8 cellular contexts compared by ENCODE assay signal in the genomic region with DNA sequence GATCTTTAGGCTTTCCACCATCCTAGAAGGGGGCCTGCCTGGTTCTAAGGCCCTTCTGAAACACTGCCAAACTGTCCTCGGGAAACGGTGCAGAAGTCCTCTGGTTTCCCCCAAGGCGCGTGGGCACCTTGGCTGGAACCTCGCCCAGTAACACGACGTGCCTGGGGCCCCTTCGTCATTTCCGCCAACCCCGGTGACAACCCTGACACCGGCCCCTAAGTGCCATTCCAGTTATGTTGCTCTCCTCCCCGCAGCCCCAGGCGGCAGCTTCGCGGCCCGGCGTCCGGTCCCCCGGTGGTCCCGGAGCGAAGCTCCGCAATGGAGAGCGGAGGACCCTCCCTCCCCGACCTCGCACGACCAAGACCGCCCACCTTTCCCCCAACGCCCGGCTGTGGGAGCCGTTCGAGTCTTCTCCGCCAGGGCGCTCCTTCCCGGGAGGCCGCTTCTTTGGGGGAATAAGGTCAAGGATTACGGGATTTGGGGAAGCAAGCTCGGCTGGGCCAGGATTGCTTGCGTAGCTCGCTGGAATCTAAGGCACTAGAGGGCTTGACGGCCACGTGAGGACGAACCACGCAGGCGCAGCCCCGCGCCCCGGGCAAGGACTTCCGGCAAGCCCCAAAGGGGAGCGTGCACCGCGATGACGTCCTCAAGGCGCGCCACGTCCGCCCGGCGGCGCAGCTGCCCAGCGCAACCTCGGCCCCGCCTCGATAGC. TPM values are rescaled to one million over a fixed set of nuclear protein-coding genes. Genes with fewer than 3 reads are reported as not detected.
DNase-seq lines count a peak whose midpoint lies in the region; ATAC-seq and TF ChIP-seq lines count a peak whose summit lies in the region.

No MANE protein-coding gene starts in this region.

- intact Hi-C loops in activated CD4-positive, alpha-beta T cell treated with anti-CD3 and anti-CD28 coated beads, Interleukin-2, amount 10 ng/mL, durations not matched to agents 24 days and 14 days (cut with micrococcal nuclease) = loop anchor here (1.0 to 5.0 kb wide), 7 partner anchors 56 to 299 kb away; a partner anchor contains a TSS

- DNase-seq in BJ (ENCODE audit: low read depth) (peak; percentile 86), GM19240 (ENCODE audit: insufficient read length, low spot score) (peak; percentile 99), NCI-H524 treated with DMSO at 0.1 percent for 48 hours (lab: John Stamatoyannopoulos, UW) (peak; percentile 62), coronary artery (ENCODE audit: low spot score) (peak; percentile 98), left kidney (ENCODE audit: low read depth, low spot score) (peak; percentile 98)
- DNase-seq in activated CD4-positive, alpha-beta T cell treated with anti-CD3 and anti-CD28 coated beads, Interleukin-2, amount 10 ng/mL, durations not matched to agents 24 days and 14 days = peak; percentile 99
- DNase-seq in stimulated activated CD4-positive, alpha-beta T cell treated with anti-CD3 and anti-CD28 coated beads, Interleukin-1b, Interleukin-23, amount 100 ng/mL, for 48 hours = peak; percentile 97

- POLR2A ChIA-PET in BJ (lab: Charles Lee) = interaction anchor here (0.7 kb wide), 1 partner anchor 70 kb away, joined by 3 read pairs; a partner anchor contains a TSS

- H3K27me3 ChIP-seq in BJ (ENCODE audit: control insufficient read depth, insufficient read depth, low read length) = no peaks in the 10 kb centered on the region

- H3K27me3 Mint-ChIP-seq in activated CD4-positive, alpha-beta T cell treated with anti-CD3 and anti-CD28 coated beads, Interleukin-2, amount 10 ng/mL, durations not matched to agents 24 days and 14 days = no peaks in the 10 kb centered on the region

- H3K36me3 Mint-ChIP-seq in activated CD4-positive, alpha-beta T cell treated with anti-CD3 and anti-CD28 coated beads, Interleukin-2, amount 10 ng/mL, durations not matched to agents 24 days and 14 days (ENCODE audit: low read depth) = peaks cover 26% of the 10 kb centered on the region

- peak overlapping the region; percentile 99 to 100 for H3K27ac ChIP-seq in coronary artery

- peak; percentile 53 for ATAC-seq in HG03457 (IDR thresholded peaks at IDR 0.05; ENCODE audit: unreplicated experiment)

- peak overlapping the region; percentile 98 for H3K4me3 Mint-ChIP-seq in activated CD4-positive, alpha-beta T cell treated with anti-CD3 and anti-CD28 coated beads, Interleukin-2, amount 10 ng/mL, durations not matched to agents 24 days and 14 days

- H3K4me3 ChIP-seq in BJ (ENCODE audit: low read depth, low read length) (peak overlapping the region; percentile 96), coronary artery (peak overlapping the region; percentile 97)

- peaks cover 24% of the 10 kb centered on the region for H3K4me1 Mint-ChIP-seq in activated CD4-positive, alpha-beta T cell treated with anti-CD3 and anti-CD28 coated beads, Interleukin-2, amount 10 ng/mL, durations not matched to agents 24 days and 14 days

- peak overlapping the region; percentile 100 for H3K27ac Mint-ChIP-seq in activated CD4-positive, alpha-beta T cell treated with anti-CD3 and anti-CD28 coated beads, Interleukin-2, amount 10 ng/mL, durations not matched to agents 24 days and 14 days

- H3K36me3 ChIP-seq in BJ (ENCODE audit: control insufficient read depth, insufficient read depth, low read length) = peaks cover 9% of the 10 kb centered on the region

- TF ChIP-seq CTCF in BJ (IDR thresholded peaks at IDR 0.05; ENCODE audit: insufficient read depth, low read depth, low read length) (0 out of 2 replicates have a peak, but pooled peaks have one; percentile 4), coronary artery (IDR thresholded peaks at IDR 0.05) (no peak)

- no peaks in the 10 kb centered on the region for H3K9me3 Mint-ChIP-seq in activated CD4-positive, alpha-beta T cell treated with anti-CD3 and anti-CD28 coated beads, Interleukin-2, amount 10 ng/mL, durations not matched to agents 24 days and 14 days

- CTCF ChIA-PET in BJ (lab: Yijun Ruan, JAX) = interaction anchor here (0.8 to 3.8 kb wide), 3 partner anchors 13 to 110 kb away, joined by 5 to 12 read pairs (median 11); no protein-coding TSS in a partner anchor

RNA-seq across cellular contexts. Expression of a gene that starts 0.6 kb away (rescaled TPM):
- 139 and 260 TPM in 2 replicates for polyA plus RNA-seq in BJ (2011; rRNA removed)
- 91.7 and 117 TPM in 2 replicates for polyA minus RNA-seq in BJ (2011; rRNA and poly(A)+ RNA removed)
- 130 and 134 TPM in 2 replicates for total RNA-seq in activated CD4-positive, alpha-beta T cell treated with anti-CD3 and anti-CD28 coated beads, Interleukin-2, amount 10 ng/mL, durations not matched to agents 24 days and 14 days

RNA-seq across cellular contexts. Expression of a gene that starts 29.0 kb away (rescaled TPM):
- 50.3 and 90.4 TPM in 2 replicates for polyA plus RNA-seq in BJ (2011; rRNA removed)
- 49.1 and 69.2 TPM in 2 replicates for polyA minus RNA-seq in BJ (2011; rRNA and poly(A)+ RNA removed)
- total RNA-seq in activated CD4-positive, alpha-beta T cell treated with anti-CD3 and anti-CD28 coated beads, Interleukin-2, amount 10 ng/mL, durations not matched to agents 24 days and 14 days = 70.8 and 94.4 TPM in 2 replicates

RNA-seq across cellular contexts. Expression of a gene that starts 30.9 kb away (rescaled TPM):
- polyA plus RNA-seq in BJ (2011; rRNA removed) = 0.92 and 1.5 TPM in 2 replicates
- 0.31 and 0.71 TPM in 2 replicates for polyA minus RNA-seq in BJ (2011; rRNA and poly(A)+ RNA removed)
- total RNA-seq in activated CD4-positive, alpha-beta T cell treated with anti-CD3 and anti-CD28 coated beads, Interleukin-2, amount 10 ng/mL, durations not matched to agents 24 days and 14 days = 2.1 and 2.3 TPM in 2 replicates

RNA-seq across cellular contexts. Expression of a gene that starts 54.1 kb away (rescaled TPM):
- polyA plus RNA-seq in BJ (2011; rRNA removed) = 1.6 and 2.5 TPM in 2 replicates
- polyA minus RNA-seq in BJ (2011; rRNA and poly(A)+ RNA removed) = 0.66 and 0.77 TPM in 2 replicates
- total RNA-seq in activated CD4-positive, alpha-beta T cell treated with anti-CD3 and anti-CD28 coated beads, Interleukin-2, amount 10 ng/mL, durations not matched to agents 24 days and 14 days = 0.47 and 1.1 TPM in 2 replicates

RNA-seq across cellular contexts. Expression of a gene that starts 54.4 kb away (rescaled TPM):
- 17.3 and 25.1 TPM in 2 replicates for polyA plus RNA-seq in BJ (2011; rRNA removed)
- 4.0 and 6.5 TPM in 2 replicates for polyA minus RNA-seq in BJ (2011; rRNA and poly(A)+ RNA removed)
- total RNA-seq in activated CD4-positive, alpha-beta T cell treated with anti-CD3 and anti-CD28 coated beads, Interleukin-2, amount 10 ng/mL, durations not matched to agents 24 days and 14 days = 21.8 and 23.1 TPM in 2 replicates

Comparison
In these comparisons a context has a peak if more than half of its experiments do, and no peak if none do; other contexts are left out.
1. Peak in every context shown above with its lines: DNase-seq, ATAC-seq, H3K4me3 ChIP-seq and H3K27ac ChIP-seq.